ENCODE assay signal across 15 cellular contexts in the genomic region with DNA sequence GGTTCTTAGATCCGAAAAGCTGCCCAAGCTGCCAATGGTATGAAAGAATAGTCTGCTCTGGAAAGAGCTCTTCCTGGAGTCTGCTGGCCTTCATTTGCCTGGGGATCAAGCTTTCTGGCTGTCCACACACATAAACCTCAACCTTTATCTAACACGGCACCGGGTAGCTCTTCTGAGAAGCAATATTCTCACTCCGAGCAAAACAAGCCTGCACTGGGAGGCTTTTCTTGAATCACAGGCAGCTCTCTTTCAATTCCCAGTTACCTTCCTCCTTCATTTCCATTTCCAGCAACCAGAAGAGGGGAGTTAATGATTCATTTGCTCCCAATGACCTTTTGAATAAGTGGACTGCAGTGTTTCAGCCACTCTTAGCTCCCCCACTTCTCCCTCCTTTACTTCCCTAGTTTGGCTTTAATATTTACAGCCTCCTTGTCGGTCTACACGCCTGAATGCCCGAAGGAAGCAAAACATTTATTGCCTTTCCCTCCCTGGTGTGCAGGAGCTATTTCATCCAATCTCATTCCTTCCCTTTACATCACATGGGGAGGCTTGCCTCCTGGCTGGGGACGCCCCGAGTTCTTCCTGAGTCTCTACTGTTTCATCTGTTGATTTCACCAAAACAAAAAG.
DNase-seq lines count a peak whose midpoint lies in the region; ATAC-seq and TF ChIP-seq lines count a peak whose summit lies in the region.
"Had no signal": no experiment of that assay in that cellular context is flagged by ENCODE, and none has a peak within 500 bp of the region (broad histone marks: within the 10 kb centered on the region; RNA-seq: fewer than 3 reads in every experiment).

No MANE protein-coding gene starts in this region.

- H3K36me3 Mint-ChIP-seq in Caco-2 (ENCODE audit: insufficient read depth, unreplicated experiment) = no peaks in the 10 kb centered on the region
- H3K36me3 Mint-ChIP-seq: activated naive CD8-positive, alpha-beta T cell treated with anti-CD3 and anti-CD28 coated beads, Interleukin-2, amount 10 ng/mL, durations not matched to agents 7 days and 5 days had no signal

- H3K79me2 ChIP-seq in PC-9 (ENCODE audit: low read depth) = no peaks in the 10 kb centered on the region

- DNase-seq in Caco-2 = peak; percentile 51 to 62
- DNase-seq in body of pancreas = peak in 3 of 4 donors; percentile 20 to 36 (median 29)
- DNase-seq in kidney epithelial cell (ENCODE audit: low read depth) = peak; percentile 98
- DNase-seq in prostate gland (ENCODE audit: low spot score) = peak; percentile 66
- DNase-seq in PC-9 = no peak
- DNase-seq in activated CD4-positive, CD25-positive, alpha-beta regulatory T cell (lab: John Stamatoyannopoulos, UW) = no peak
- DNase-seq: activated naive CD8-positive, alpha-beta T cell treated with anti-CD3 and anti-CD28 coated beads, Interleukin-2, amount 10 ng/mL, durations not matched to agents 7 days and 5 days; cortex of kidney; DMS153; Karpas-422; NCI-H187 had no signal

- H3K27me3 Mint-ChIP-seq in Caco-2 (ENCODE audit: insufficient read depth, unreplicated experiment) = no peaks in the 10 kb centered on the region

- 49 to 65% methylated on average over 9 of the region's 9 CpGs for WGBS in body of pancreas, 2 donors
- 20% methylated on average over 9 of the region's 9 CpGs for WGBS in prostate gland

- peak overlapping the region; percentile 78 for H3K27ac Mint-ChIP-seq in Caco-2 (ENCODE audit: unreplicated experiment)
- H3K27ac Mint-ChIP-seq: activated naive CD8-positive, alpha-beta T cell treated with anti-CD3 and anti-CD28 coated beads, Interleukin-2, amount 10 ng/mL, durations not matched to agents 7 days and 5 days had no signal

- H3K4me3 ChIP-seq in Caco-2 (ENCODE audit: low read depth, low read length) (peak overlapping the region; percentile 59), body of pancreas (no peak overlapping the region), kidney epithelial cell (ENCODE audit: low read depth, low read length) (peak overlapping the region; percentile 56), prostate gland (peak overlapping the region; percentile 20 to 24), PC-9 (no peak overlapping the region)
- H3K4me3 ChIP-seq: thyroid gland had no signal

- peaks cover 5% of the 10 kb centered on the region for H3K4me1 Mint-ChIP-seq in Caco-2 (ENCODE audit: low read depth, unreplicated experiment)
- H3K4me1 Mint-ChIP-seq: activated naive CD8-positive, alpha-beta T cell treated with anti-CD3 and anti-CD28 coated beads, Interleukin-2, amount 10 ng/mL, durations not matched to agents 7 days and 5 days had no signal

- H3K4me3 Mint-ChIP-seq in Caco-2 (ENCODE audit: unreplicated experiment) = peak overlapping the region; percentile 76
- H3K4me3 Mint-ChIP-seq: activated naive CD8-positive, alpha-beta T cell treated with anti-CD3 and anti-CD28 coated beads, Interleukin-2, amount 10 ng/mL, durations not matched to agents 7 days and 5 days had no signal

- TF ChIP-seq POLR2A in body of pancreas (IDR thresholded peaks at IDR 0.05) = no peak
- peak; percentile 20 for TF ChIP-seq POLR2A in prostate gland (IDR thresholded peaks at IDR 0.05)

- H3K9me2 ChIP-seq in PC-9 (ENCODE audit: insufficient read depth) = no peaks in the 10 kb centered on the region

- BruUV-seq in Caco-2 (replicated peaks; lab: Mats Ljungman, UMichigan) (no TSS peak), PC-9 (replicated peaks; lab: Mats Ljungman, UMichigan) (no TSS peak)

- H3K4me1 ChIP-seq in Caco-2 (peaks cover 14% of the 10 kb centered on the region), body of pancreas (peaks cover 3% of the 10 kb centered on the region), prostate gland (replicated peaks) (no peaks in the 10 kb centered on the region), PC-9 (replicated peaks; ENCODE audit: insufficient read depth) (peaks cover 13% of the 10 kb centered on the region)

- intact Hi-C loops in Caco-2 (cut with micrococcal nuclease; ENCODE audit: unreplicated experiment) = no loop called here
- intact Hi-C loops in body of pancreas (cut with DNase I) = no loop called here
- intact Hi-C loops in prostate gland (cut with DNase I) = no loop called here
- intact Hi-C loops in PC-9 (cut with micrococcal nuclease; ENCODE audit: unreplicated experiment) = no loop called here

- no peaks in the 10 kb centered on the region for H3K27me3 ChIP-seq in Caco-2 (replicated peaks; ENCODE audit: control insufficient read depth, insufficient read depth, low read length)
- H3K27me3 ChIP-seq in body of pancreas = no peaks in the 10 kb centered on the region
- no peaks in the 10 kb centered on the region for H3K27me3 ChIP-seq in kidney epithelial cell (ENCODE audit: control insufficient read depth, insufficient read depth, low read length)
- no peaks in the 10 kb centered on the region for H3K27me3 ChIP-seq in prostate gland (replicated peaks; ENCODE audit: insufficient read depth)
- no peaks in the 10 kb centered on the region for H3K27me3 ChIP-seq in PC-9 (ENCODE audit: insufficient read depth, low read depth)
- H3K27me3 ChIP-seq: thyroid gland had no signal

- TF ChIP-seq CTCF in Caco-2 (IDR thresholded peaks at IDR 0.05; ENCODE audit: insufficient read depth in 1 of 2, low read depth in 1 of 2, low read length in 1 of 2, severe bottlenecking in 1 of 2, unreplicated experiment in 1 of 2) (no peak), body of pancreas (IDR thresholded peaks at IDR 0.05) (no peak), kidney epithelial cell (IDR thresholded peaks at IDR 0.05; ENCODE audit: insufficient read depth, low read length, poor library complexity, severe bottlenecking) (no peak), prostate gland (IDR thresholded peaks at IDR 0.05) (no peak), PC-9 (conservative IDR thresholded peaks at IDR 0.05) (no peak)

- CTCF ChIA-PET in Caco-2 (lab: Charles Lee) (interaction anchor here (0.8 to 1.1 kb wide), 5 partner anchors 10 to 222 kb away, joined by 3 to 5 read pairs (median 4); no protein-coding TSS in a partner anchor), PC-9 (lab: Charles Lee) (no interaction called here)

- POLR2A ChIA-PET in Caco-2 (lab: Charles Lee) = interaction anchor here (1.3 kb wide), 1 partner anchor 11 kb away, joined by 3 read pairs; no protein-coding TSS in a partner anchor
- POLR2A ChIA-PET in PC-9 (lab: Charles Lee; ENCODE audit: unreplicated experiment) = no interaction called here

- no peaks in the 10 kb centered on the region for H3K9me3 ChIP-seq in Caco-2
- H3K9me3 ChIP-seq in body of pancreas = no peaks in the 10 kb centered on the region
- H3K9me3 ChIP-seq in prostate gland = no peaks in the 10 kb centered on the region
- no peaks in the 10 kb centered on the region for H3K9me3 ChIP-seq in PC-9 (ENCODE audit: insufficient read depth, low read depth)
- H3K9me3 ChIP-seq: thyroid gland had no signal

- no peak overlapping the region for H2AFZ ChIP-seq in PC-9

- H3K4me2 ChIP-seq in PC-9 = no peak overlapping the region

- H3K9me3 Mint-ChIP-seq in Caco-2 (ENCODE audit: unreplicated experiment) = no peaks in the 10 kb centered on the region
- H3K9me3 Mint-ChIP-seq: activated naive CD8-positive, alpha-beta T cell treated with anti-CD3 and anti-CD28 coated beads, Interleukin-2, amount 10 ng/mL, durations not matched to agents 7 days and 5 days had no signal

- H3K36me3 ChIP-seq in Caco-2 (ENCODE audit: control insufficient read depth, insufficient read depth, low read length) = no peaks in the 10 kb centered on the region
- H3K36me3 ChIP-seq in body of pancreas (replicated peaks in 1 of 2; ENCODE audit: insufficient read depth in 1 of 2, low read depth in 2 of 2) = no peaks in the 10 kb centered on the region
- H3K36me3 ChIP-seq in kidney epithelial cell (ENCODE audit: control insufficient read depth, insufficient read depth, low read length) = no peaks in the 10 kb centered on the region
- H3K36me3 ChIP-seq in prostate gland = no peaks in the 10 kb centered on the region
- peaks cover 12% of the 10 kb centered on the region for H3K36me3 ChIP-seq in PC-9 (ENCODE audit: low read depth)
- H3K36me3 ChIP-seq: thyroid gland had no signal

- ATAC-seq in body of pancreas = peak; percentile 74
- no peak for ATAC-seq in HG03354 (IDR thresholded peaks at IDR 0.05; ENCODE audit: poor library complexity, severe bottlenecking, unreplicated experiment)
- ATAC-seq in GM21515 (IDR thresholded peaks at IDR 0.05; ENCODE audit: unreplicated experiment) = no peak
- ATAC-seq: SK-N-SH treated with all-trans-retinoic acid at 6 μM for 48 hours had no signal

- H3F3A ChIP-seq in PC-9 (ENCODE audit: insufficient read depth, low read depth) = peaks cover 7% of the 10 kb centered on the region; the same call in 1 of the 2 replicates

- H3K27ac ChIP-seq in body of pancreas (peak overlapping the region in 3 of 4 donors; percentile 49 to 77 (median 69)), prostate gland (peak overlapping the region; percentile 24 to 54), PC-9 (no peak overlapping the region)
- H3K27ac ChIP-seq: thyroid gland had no signal

- H4K20me1 ChIP-seq in PC-9 (ENCODE audit: insufficient read depth) = no peaks in the 10 kb centered on the region

Comparison
In these comparisons a context has a peak if more than half of its experiments do, and no peak if none do; other contexts are left out.
1. DNase-seq: peak in Caco-2 (2 of 2), body of pancreas (3 of 4), kidney epithelial cell (single experiment) and prostate gland (single experiment); none in PC-9 (0 of 2) and activated CD4-positive, CD25-positive, alpha-beta regulatory T cell (0 of 4).
2. H3K4me3 ChIP-seq: peak in Caco-2 (single experiment), kidney epithelial cell (single experiment) and prostate gland (2 of 2); none in body of pancreas (0 of 2) and PC-9 (single experiment).